Comparison of ENCODE assay signal across 1 cellular context in genomic region chr10:48390933-48391845, GRCh38.
TF ChIP-seq lines count a peak whose summit lies in the region.

No MANE protein-coding gene starts in this region.

TF ChIP-seq in GM12878, 131 proteins besides CTCF, POLR2A, EP300 and RAD21 (continued from another document):
- TF ChIP-seq BCLAF1 (IDR thresholded peaks at IDR 0.05) (no peak), JUNB (IDR thresholded peaks at IDR 0.05) (peak; percentile 88), ZNF217 (IDR thresholded peaks at IDR 0.05) (peak; percentile 76; the same call in 1 of the 2 replicates), ZBTB4 (CRISPR knock-in tag; IDR thresholded peaks at IDR 0.05) (no peak), GABPA (IDR thresholded peaks at IDR 0.05; ENCODE audit: low read depth) (no peak), NFIC (IDR thresholded peaks at IDR 0.05; ENCODE audit: low read depth, low read length) (peak; percentile 41; the same call in 1 of the 2 replicates), RUNX3 (IDR thresholded peaks at IDR 0.05; ENCODE audit: low read length) (peak; percentile 46; the same call in 1 of the 2 replicates)
